9 cellular contexts compared by ENCODE assay signal in the genomic region with DNA sequence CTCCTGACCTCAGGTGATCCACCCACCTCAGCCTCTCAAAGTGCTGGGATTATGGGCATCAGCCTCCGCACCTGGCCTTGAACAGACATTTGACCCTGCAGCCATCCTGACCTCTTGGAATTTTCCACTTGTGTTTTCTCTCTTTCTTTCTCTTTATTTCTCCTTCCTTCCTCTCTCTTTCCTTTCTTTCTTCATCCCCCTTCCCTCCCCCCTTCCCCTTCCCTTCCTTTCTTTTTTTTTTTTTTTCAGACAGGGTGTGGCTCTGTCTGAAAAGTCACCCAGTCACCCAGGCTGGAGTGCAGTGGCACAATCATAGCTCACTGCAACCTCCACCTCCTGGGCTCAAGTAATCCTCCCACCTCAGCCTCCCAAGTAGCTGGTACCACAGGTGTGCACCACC. TPM values are rescaled to one million over a fixed set of nuclear protein-coding genes. Genes with fewer than 3 reads are reported as not detected.
"Had no signal": no experiment of that assay in that cellular context is flagged by ENCODE, and none has a peak within 500 bp of the region (broad histone marks: within the 10 kb centered on the region; RNA-seq: fewer than 3 reads in every experiment).

No MANE protein-coding gene starts in this region.

RNA-seq across cellular contexts. Expression of a gene that starts 10.8 kb away (rescaled TPM):
- total RNA-seq: natural killer cell, neural crest cell, osteoblast, progenitor cell of endocrine pancreas, skeletal muscle tissue had no signal
- polyA plus RNA-seq: naive thymus-derived CD4-positive, alpha-beta T cell; naive thymus-derived CD8-positive, alpha-beta T cell; neural cell had no signal

RNA-seq across cellular contexts. Expression of a gene that starts 36.0 kb away (rescaled TPM):
- total RNA-seq: skeletal muscle tissue, smooth muscle cell had no signal
